28 cellular contexts compared by ENCODE assay signal in the genomic region with DNA sequence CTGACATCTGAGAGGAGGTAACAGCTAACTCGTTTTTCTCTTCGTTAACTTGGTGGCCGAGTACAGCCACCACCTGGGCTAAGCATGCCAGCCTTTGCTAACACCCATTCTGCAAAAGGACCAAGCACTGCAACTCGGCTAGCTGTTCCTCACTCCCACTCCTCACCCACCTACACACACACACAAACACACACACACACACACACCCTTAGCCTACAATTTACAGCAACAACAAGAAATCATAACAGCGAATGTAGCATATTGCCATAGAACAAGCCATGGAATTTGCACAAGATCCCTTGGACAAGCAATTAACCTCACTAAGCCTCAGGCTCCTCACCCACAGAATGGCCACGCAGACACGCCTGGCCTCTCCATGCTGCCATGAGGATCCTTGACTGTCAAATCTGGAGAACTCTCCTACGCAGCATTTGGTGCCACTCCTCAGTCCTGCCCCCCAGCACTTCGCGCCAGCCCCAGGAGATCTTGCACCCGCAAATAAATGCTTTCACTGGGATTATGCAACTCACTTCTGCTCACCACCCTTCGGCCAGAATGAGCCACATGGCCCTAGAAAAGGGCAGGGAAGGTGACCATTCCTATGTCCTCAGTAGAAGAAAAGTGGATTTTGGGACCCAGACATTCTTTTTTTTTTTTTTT. TPM values are rescaled to one million over a fixed set of nuclear protein-coding genes. Genes with fewer than 3 reads are reported as not detected.
DNase-seq lines count a peak whose midpoint lies in the region; ATAC-seq and TF ChIP-seq lines count a peak whose summit lies in the region.
"Had no signal": no experiment of that assay in that cellular context is flagged by ENCODE, and none has a peak within 500 bp of the region (broad histone marks: within the 10 kb centered on the region; RNA-seq: fewer than 3 reads in every experiment).

No MANE protein-coding gene starts in this region.

- H2BK12ac ChIP-seq in neuronal stem cell (ENCODE audit: low read length): no peak overlapping the region

- H3K27me3 ChIP-seq in left ventricle myocardium inferior (ENCODE audit: low read depth): no peaks in the 10 kb centered on the region
- H3K27me3 ChIP-seq in right atrium auricular region: no peaks in the 10 kb centered on the region
- H3K27me3 ChIP-seq in neuronal stem cell (ENCODE audit: control insufficient read depth in 3 of 3, insufficient read depth in 3 of 3, low read depth in 1 of 3, low read length in 3 of 3): no peaks in the 10 kb centered on the region
- H3K27me3 ChIP-seq: BLaER1 treated with 17β-estradiol and CSF1 and Interleukin-3, amounts not matched to agents 10 nM and 100 nM had no signal

- TF ChIP-seq CTCF in left ventricle myocardium inferior (IDR thresholded peaks at IDR 0.05; ENCODE audit: borderline replicate concordance): no peak
- no peak for TF ChIP-seq CTCF in right atrium auricular region (IDR thresholded peaks at IDR 0.05)

- no peak overlapping the region for H3K9ac ChIP-seq in neuronal stem cell (ENCODE audit: low read depth, low read length, poor library complexity)
- H3K9ac ChIP-seq: BLaER1 treated with 17β-estradiol and CSF1 and Interleukin-3, amounts not matched to agents 10 nM and 100 nM; KMS-11 had no signal

- H2BK15ac ChIP-seq in neuronal stem cell (ENCODE audit: low read length): no peak overlapping the region

- no peak overlapping the region for H3K23ac ChIP-seq in neuronal stem cell (ENCODE audit: low read depth, low read length, poor library complexity)

- no peak overlapping the region for H3K4ac ChIP-seq in neuronal stem cell (ENCODE audit: low read length)

- H3K4me2 ChIP-seq in neuronal stem cell (ENCODE audit: insufficient read depth, low read length, poor library complexity, severe bottlenecking): no peak overlapping the region
- H3K4me2 ChIP-seq: KMS-11 had no signal

- H3K4me3 ChIP-seq in left ventricle myocardium inferior (no peak overlapping the region), right atrium auricular region (no peak overlapping the region), neuronal stem cell (ENCODE audit: low read length in 2 of 2) (no peak overlapping the region)
- H3K4me3 ChIP-seq: BLaER1 treated with 17β-estradiol and CSF1 and Interleukin-3, amounts not matched to agents 10 nM and 100 nM; GM12878; SK-N-MC had no signal

- H3K18ac ChIP-seq in neuronal stem cell (ENCODE audit: low read length): no peak overlapping the region

- H2AK5ac ChIP-seq in neuronal stem cell (ENCODE audit: low read depth, low read length): no peak overlapping the region

- no peak overlapping the region for H4K8ac ChIP-seq in neuronal stem cell (ENCODE audit: low read depth, low read length)

- peak overlapping the region; percentile 56 for H4K91ac ChIP-seq in neuronal stem cell (ENCODE audit: low read depth, low read length, poor library complexity)

- no CpG with 5 or more reads among the region's 12 CpGs for WGBS in neuronal stem cell (ENCODE audit: extremely low coverage in 2 of 2, insufficient read length in 2 of 2, insufficient replicate concordance in 1 of 2), 2 donors

- H2BK120ac ChIP-seq in neuronal stem cell (ENCODE audit: low read depth, low read length): no peak overlapping the region

- ATAC-seq in left lobe of liver: peak; percentile 16
- ATAC-seq in HG03175 (IDR thresholded peaks at IDR 0.05; ENCODE audit: unreplicated experiment): no peak
- ATAC-seq: GM12878 had no signal

- no peaks in the 10 kb centered on the region for H3K36me3 ChIP-seq in left ventricle myocardium inferior
- H3K36me3 ChIP-seq in right atrium auricular region: no peaks in the 10 kb centered on the region
- H3K36me3 ChIP-seq in neuronal stem cell (replicated peaks in 1 of 2; ENCODE audit: control insufficient read depth in 2 of 2, insufficient read depth in 2 of 2, low read length in 2 of 2): no peaks in the 10 kb centered on the region

- intact Hi-C loops in left ventricle myocardium inferior (cut with micrococcal nuclease): no loop called here

- H3K4me1 ChIP-seq in left ventricle myocardium inferior: peaks cover 78% of the 10 kb centered on the region
- H3K4me1 ChIP-seq in right atrium auricular region: peaks cover 0 to 54% of the 10 kb centered on the region in 2 donors
- H3K4me1 ChIP-seq in neuronal stem cell (ENCODE audit: control insufficient read depth in 2 of 2, insufficient read depth in 1 of 2, low read depth in 1 of 2, low read length in 2 of 2): peaks cover 0 to 9% of the 10 kb centered on the region in 2 donors
- H3K4me1 ChIP-seq: Caco-2 had no signal

- DNase-seq in left ventricle myocardium inferior (no peak), right atrium auricular region (ENCODE audit: low spot score) (no peak), left lobe of liver (ENCODE audit: low spot score) (no peak), neuronal stem cell (ENCODE audit: low spot score) (no peak), HUDEP-2 (lab: John Stamatoyannopoulos, UW; ENCODE audit: unreplicated experiment in 76 of 76) (no peak), NCI-H526 treated with DMSO at 0.1 percent for 48 hours (lab: John Stamatoyannopoulos, UW) (no peak), hepatic stellate cell (ENCODE audit: low spot score) (no peak)
- DNase-seq: 8988T; Caco-2; CD4-positive, alpha-beta memory T cell; DMS 273 treated with DMSO at 0.1 percent for 48 hours; DND-41; GOT3; IMR-90; NCI-H1105; NCI-H146; NCI-H2029; NCI-H2227 treated with DMSO at 0.1 percent for 48 hours; NCI-H510A; NCI-H748 treated with DMSO at 0.1 percent for 48 hours; SHP77 treated with DMSO at 0.1 percent for 48 hours had no signal

- H3K27ac ChIP-seq in left ventricle myocardium inferior (replicated peaks) (peak overlapping the region; percentile 58), right atrium auricular region (peak overlapping the region in 1 of 2 donors; percentile 94), neuronal stem cell (replicated peaks; ENCODE audit: low read length) (no peak overlapping the region)
- H3K27ac ChIP-seq: HL-60, KMS-11, RWPE1, SK-N-MC had no signal

- no peaks in the 10 kb centered on the region for H3K9me3 ChIP-seq in left ventricle myocardium inferior (replicated peaks)
- H3K9me3 ChIP-seq in right atrium auricular region: no peaks in the 10 kb centered on the region
- H3K9me3 ChIP-seq in neuronal stem cell (replicated peaks in 1 of 2; ENCODE audit: control insufficient read depth in 2 of 2, insufficient read depth in 1 of 2, low read depth in 1 of 2, low read length in 2 of 2): no peaks in the 10 kb centered on the region
- H3K9me3 ChIP-seq: Caco-2 had no signal

- H2AFZ ChIP-seq in neuronal stem cell (ENCODE audit: low read length): no peak overlapping the region

- H2BK5ac ChIP-seq in neuronal stem cell (ENCODE audit: low read length): no peak overlapping the region

- H3K14ac ChIP-seq in neuronal stem cell (ENCODE audit: low read length): no peak overlapping the region

- peaks cover 3% of the 10 kb centered on the region for H3K79me1 ChIP-seq in neuronal stem cell (ENCODE audit: low read depth, low read length)

RNA-seq across cellular contexts. Expression of gene LARGE1, which starts 58.9 kb away (rescaled TPM):
- total RNA-seq in left ventricle myocardium inferior (117 TPM), right atrium auricular region (100 to 1,000 TPM in 1 of 2 donors, 10 to 100 TPM in 1; 80.5 to 101 TPM), left lobe of liver (27.2 TPM)
- polyA plus RNA-seq in neuronal stem cell (2013, experiment 1 of 2): 13.0 TPM
- 12.8 TPM for polyA plus RNA-seq in neuronal stem cell (2013, experiment 2 of 2)
